Comparison of ENCODE assay signal across 8 cellular contexts in the genomic region with DNA sequence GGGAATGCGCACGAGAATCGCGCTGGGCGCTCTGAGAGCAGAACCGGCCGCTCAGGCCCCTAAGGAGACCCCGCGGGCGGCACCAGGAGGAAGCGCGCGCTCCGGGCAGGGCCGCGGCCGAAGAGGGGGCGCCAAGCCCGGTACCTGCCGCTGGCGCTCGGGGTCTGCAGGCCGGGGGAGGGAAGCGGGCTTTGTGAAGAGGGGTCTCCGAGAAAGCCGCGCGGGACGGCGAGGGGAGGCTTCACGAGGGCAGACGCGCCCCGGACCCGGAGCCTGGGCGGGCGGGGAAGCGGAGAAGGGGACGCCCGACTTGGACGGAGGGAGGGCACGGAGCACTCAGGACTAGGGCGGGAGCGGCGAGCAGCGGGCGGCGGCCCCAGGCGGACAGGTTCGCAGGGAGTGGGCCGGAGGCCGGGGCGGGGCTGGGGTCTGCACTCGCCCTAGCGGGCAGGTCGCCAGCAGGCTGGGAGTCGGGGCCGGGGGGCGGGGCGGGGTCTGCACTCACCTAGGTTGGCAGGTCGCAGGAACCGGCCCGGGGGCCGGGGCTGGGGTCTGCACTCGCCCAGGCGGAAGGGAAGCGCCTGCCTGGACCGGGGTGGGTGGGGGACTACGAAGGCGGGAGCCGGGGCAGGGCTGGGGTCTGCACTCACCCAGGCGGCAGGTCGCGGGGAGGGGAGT. TPM values are rescaled to one million over a fixed set of nuclear protein-coding genes. Genes with fewer than 3 reads are reported as not detected.
DNase-seq lines count a peak whose midpoint lies in the region; ATAC-seq and TF ChIP-seq lines count a peak whose summit lies in the region.

No MANE protein-coding gene starts in this region.

- no peak for TF ChIP-seq EP300 in upper lobe of left lung (IDR thresholded peaks at IDR 0.05)

- peaks cover 9% of the 10 kb centered on the region for H3K79me2 ChIP-seq in mesendoderm (ENCODE audit: control insufficient read depth, insufficient read depth, low read length)

- no peak overlapping the region for H2BK120ac ChIP-seq in mesendoderm (ENCODE audit: low read depth, low read length)

- peak overlapping the region; percentile 73 for H2BK5ac ChIP-seq in mesendoderm (ENCODE audit: low read length)

- H3K27me3 ChIP-seq in BE2C, result no peaks in the 10 kb centered on the region
- no peaks in the 10 kb centered on the region for H3K27me3 ChIP-seq in mesendoderm (ENCODE audit: insufficient read depth, low read length, poor library complexity)
- H3K27me3 ChIP-seq in upper lobe of left lung, result no peaks in the 10 kb centered on the region

- H2AK5ac ChIP-seq in mesendoderm (ENCODE audit: low read length), result no peak overlapping the region

- H3K4me3 ChIP-seq in BE2C (ENCODE audit: low read depth, low read length) (peak overlapping the region; percentile 75), mesendoderm (ENCODE audit: low read length) (peak overlapping the region; percentile 57), upper lobe of left lung (peak overlapping the region; percentile 81 to 93 (median 86))

- no peaks in the 10 kb centered on the region for H3K9me3 ChIP-seq in BE2C
- no peaks in the 10 kb centered on the region for H3K9me3 ChIP-seq in upper lobe of left lung

- H3K27me3 Mint-ChIP-seq in effector memory CD8-positive, alpha-beta T cell, result no peaks in the 10 kb centered on the region

- no peaks in the 10 kb centered on the region; the same call in 1 of the 2 replicates for H3K4me1 ChIP-seq in BE2C
- peaks cover 2% of the 10 kb centered on the region for H3K4me1 ChIP-seq in mesendoderm (ENCODE audit: control insufficient read depth, low read depth, low read length)
- H3K4me1 ChIP-seq in upper lobe of left lung, result peaks cover 19 to 37% (median 24%) of the 10 kb centered on the region in 4 donors

- H3K27ac ChIP-seq in mesendoderm (ENCODE audit: low read depth, low read length) (peak overlapping the region; percentile 89), upper lobe of left lung (peak overlapping the region; percentile 96 to 100 (median 98))

- H3K36me3 ChIP-seq in BE2C, result no peaks in the 10 kb centered on the region
- no peaks in the 10 kb centered on the region for H3K36me3 ChIP-seq in mesendoderm (ENCODE audit: control insufficient read depth, insufficient read depth, low read length)
- peaks cover 0 to 14% (median 0%) of the 10 kb centered on the region in 4 donors for H3K36me3 ChIP-seq in upper lobe of left lung

- peak overlapping the region; percentile 89 to 90 for H3K4me3 Mint-ChIP-seq in effector memory CD8-positive, alpha-beta T cell

- no peaks in the 10 kb centered on the region for H3K9me3 Mint-ChIP-seq in effector memory CD8-positive, alpha-beta T cell

- H3K56ac ChIP-seq in mesendoderm (ENCODE audit: low read length), result peak overlapping the region; percentile 91

- peaks cover 63% of the 10 kb centered on the region for H3K36me3 Mint-ChIP-seq in effector memory CD8-positive, alpha-beta T cell (ENCODE audit: insufficient read depth)

- no peak overlapping the region for H4K8ac ChIP-seq in mesendoderm (ENCODE audit: low read depth, low read length)

- peak overlapping the region; percentile 85 for H3K9ac ChIP-seq in mesendoderm (ENCODE audit: low read length)

- DNase-seq in BE2C (peak; percentile 53), T follicular helper cell (ENCODE audit: low read depth) (peak; percentile 12), mesendoderm (peak; percentile 68), upper lobe of left lung (peak; percentile 40 to 93), OCI-M2 (lab: John Stamatoyannopoulos, UW; ENCODE audit: unreplicated experiment) (no peak)
- peak in 2 of 3 experiments; percentile 11 to 24 for DNase-seq in effector memory CD8-positive, alpha-beta T cell

- H4K5ac ChIP-seq in mesendoderm (ENCODE audit: low read length), result no peak overlapping the region

- no peak overlapping the region for H3K23ac ChIP-seq in mesendoderm (ENCODE audit: low read length)

- no peak for TF ChIP-seq CTCF in BE2C (IDR thresholded peaks at IDR 0.05; ENCODE audit: low read depth, low read length)
- no peak for TF ChIP-seq CTCF in upper lobe of left lung (IDR thresholded peaks at IDR 0.05)

- H3K4ac ChIP-seq in mesendoderm (ENCODE audit: low read depth, low read length), result no peak overlapping the region

- WGBS in mesendoderm (ENCODE audit: extremely low coverage, insufficient coverage, low lambda C conversion rate), result no CpG with 5 or more reads among the region's 74 CpGs
- 0% methylated on average over 8 to 44 of the region's 74 CpGs for WGBS in upper lobe of left lung, 2 donors

- H3K18ac ChIP-seq in mesendoderm (ENCODE audit: low read length), result peak overlapping the region; percentile 84

- ATAC-seq in GM21529 (IDR thresholded peaks at IDR 0.05; ENCODE audit: unreplicated experiment) (peak; percentile 6), upper lobe of left lung (ENCODE audit: low FRiP score in 2 of 2) (peak; percentile 21 to 35), HG02588 (IDR thresholded peaks at IDR 0.05; ENCODE audit: unreplicated experiment) (no peak)
- ATAC-seq in effector memory CD8-positive, alpha-beta T cell (replicated peaks), result no peak

- peak in 2 of 4 donors; percentile 22 to 55 for TF ChIP-seq POLR2A in upper lobe of left lung (IDR thresholded peaks at IDR 0.05)

- H2BK15ac ChIP-seq in mesendoderm (replicated peaks; ENCODE audit: low read depth), result no peak overlapping the region

- peak overlapping the region; percentile 72 for H3K4me2 ChIP-seq in mesendoderm (ENCODE audit: low read length)

- peaks cover 27 to 32% of the 10 kb centered on the region in 2 donors for H3K4me1 Mint-ChIP-seq in effector memory CD8-positive, alpha-beta T cell (ENCODE audit: low read depth in 2 of 2)

- peaks cover 7% of the 10 kb centered on the region for H3K79me1 ChIP-seq in mesendoderm (ENCODE audit: low read length)

- H3K27ac Mint-ChIP-seq in effector memory CD8-positive, alpha-beta T cell, result peak overlapping the region; percentile 95 to 97

RNA-seq across cellular contexts. Expression of a gene that starts 0.8 kb away (rescaled TPM):
- polyA plus RNA-seq in BE2C (2012; ENCODE audit: insufficient read depth, insufficient read length, low read depth), result 21.7 TPM
- 14.6 TPM for polyA plus RNA-seq in mesendoderm (2013, experiment 1 of 2)
- polyA plus RNA-seq in mesendoderm (2013, experiment 2 of 2), result 14.7 TPM
- 100 to 1,000 TPM in 2 of 6 donors, 10 to 100 TPM in 4; 60.7 to 115 (median 74.7) TPM for total RNA-seq in upper lobe of left lung

RNA-seq across cellular contexts. Expression of a gene that starts 27.9 kb away (rescaled TPM):
- polyA plus RNA-seq in BE2C (2012; ENCODE audit: insufficient read depth, insufficient read length, low read depth), result 26.5 TPM
- 5.0 TPM for polyA plus RNA-seq in mesendoderm (2013, experiment 1 of 2)
- 4.4 TPM for polyA plus RNA-seq in mesendoderm (2013, experiment 2 of 2)
- 10 to 100 TPM; 17.7 to 61.8 (median 27.3) TPM for total RNA-seq in upper lobe of left lung

Comparison
In these comparisons a context has a peak if more than half of its experiments do, and no peak if none do; other contexts are left out.
1. ATAC-seq: peak in GM21529 (single experiment) and upper lobe of left lung (2 of 2); none in effector memory CD8-positive, alpha-beta T cell (single experiment) and HG02588 (single experiment).
2. Peak in every context shown above with its lines, with median percentiles within 50 percentile points of each other: H3K4me3 ChIP-seq.